Comparison of ENCODE assay signal across 9 cellular contexts in the genomic region with DNA sequence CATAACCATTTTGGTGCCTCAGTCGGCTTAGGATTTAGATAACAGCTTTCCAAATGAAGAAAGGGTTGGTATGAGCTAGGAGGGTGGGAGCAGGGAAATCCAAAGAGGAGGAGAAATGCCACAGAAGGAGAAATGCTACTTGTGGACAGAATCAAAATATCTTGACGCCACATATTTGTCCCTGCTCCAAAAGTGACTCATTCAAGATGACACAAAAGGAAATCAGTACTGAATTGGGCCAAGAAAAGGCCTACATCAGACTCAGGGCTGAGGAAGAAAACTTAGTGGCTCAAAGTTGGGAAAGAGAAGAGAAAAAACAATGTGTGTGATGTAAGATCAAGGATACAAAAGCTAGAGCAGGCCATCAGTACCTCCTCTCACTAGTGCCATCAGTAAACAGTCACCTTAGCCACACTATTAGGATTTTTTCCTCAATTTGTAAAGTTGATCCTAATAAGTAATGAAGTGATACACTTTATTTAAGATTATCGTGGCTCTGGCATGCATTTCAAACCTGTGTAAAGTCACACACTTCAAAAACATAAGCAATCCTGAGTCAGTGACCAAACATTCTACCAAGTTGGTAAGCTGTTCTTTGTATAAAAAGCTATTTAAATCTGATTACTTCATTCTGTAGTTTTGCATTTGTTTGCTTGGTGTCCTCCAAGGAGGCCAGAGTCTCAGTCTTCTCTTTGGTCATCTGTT. TPM values are rescaled to one million over a fixed set of nuclear protein-coding genes. Genes with fewer than 3 reads are reported as not detected.
DNase-seq lines count a peak whose midpoint lies in the region; ATAC-seq and TF ChIP-seq lines count a peak whose summit lies in the region.
"Had no signal": no experiment of that assay in that cellular context is flagged by ENCODE, and none has a peak within 500 bp of the region (broad histone marks: within the 10 kb centered on the region; RNA-seq: fewer than 3 reads in every experiment).

No MANE protein-coding gene starts in this region.

- no peak for ATAC-seq in GM19455 (IDR thresholded peaks at IDR 0.05; ENCODE audit: unreplicated experiment)

- H3K9me3 ChIP-seq in breast epithelium: no peaks in the 10 kb centered on the region
- H3K9me3 ChIP-seq in subcutaneous abdominal adipose tissue (ENCODE audit: control insufficient read depth in 5 of 5, low read length in 5 of 5): no peaks in the 10 kb centered on the region
- no peaks in the 10 kb centered on the region for H3K9me3 ChIP-seq in effector memory CD4-positive, alpha-beta T cell (ENCODE audit: control insufficient read depth, low read length)

- no peak for TF ChIP-seq CTCF in breast epithelium (IDR thresholded peaks at IDR 0.05)

- H3K27ac ChIP-seq in breast epithelium: peak overlapping the region; percentile 26 to 68
- H3K27ac ChIP-seq in subcutaneous abdominal adipose tissue (ENCODE audit: low read depth, low read length): peak overlapping the region; percentile 21
- H3K27ac ChIP-seq in effector memory CD4-positive, alpha-beta T cell (ENCODE audit: insufficient read depth, low read length, poor library complexity, severe bottlenecking): no peak overlapping the region

- no peak overlapping the region for H3K4me3 ChIP-seq in breast epithelium
- no peak overlapping the region for H3K4me3 ChIP-seq in subcutaneous abdominal adipose tissue (ENCODE audit: low read depth in 1 of 5, low read length in 5 of 5)
- H3K4me3 ChIP-seq in effector memory CD4-positive, alpha-beta T cell (ENCODE audit: insufficient read depth, low read depth, low read length, poor library complexity, severe bottlenecking): no peak overlapping the region

- intact Hi-C loops in breast epithelium (cut with DNase I; ENCODE audit: low total_unique reads): no loop called here

- H3K4me1 ChIP-seq in breast epithelium (no peaks in the 10 kb centered on the region), subcutaneous abdominal adipose tissue (ENCODE audit: control insufficient read depth in 5 of 5, insufficient read depth in 5 of 5, low read length in 5 of 5) (peaks cover 0 to 14% (median 10%) of the 10 kb centered on the region in 5 donors)
- H3K4me1 ChIP-seq in effector memory CD4-positive, alpha-beta T cell (ENCODE audit: control insufficient read depth, insufficient read depth, low read length, poor library complexity, severe bottlenecking): no peaks in the 10 kb centered on the region

- DNase-seq in GOT3 (lab: John Stamatoyannopoulos, UW) (peak; percentile 6), breast epithelium (ENCODE audit: low spot score in 2 of 2) (no peak), islet precursor cell (peak; percentile 20), iPS-NIHi11 (ENCODE audit: low spot score) (no peak), NCI-H1436 (lab: John Stamatoyannopoulos, UW) (no peak)
- DNase-seq in effector memory CD4-positive, alpha-beta T cell: no peak
- DNase-seq: NCI-H2171 had no signal

- H3K27me3 ChIP-seq in breast epithelium (no peaks in the 10 kb centered on the region), subcutaneous abdominal adipose tissue (ENCODE audit: control insufficient read depth in 5 of 5, insufficient read depth in 4 of 5, low read length in 5 of 5) (no peaks in the 10 kb centered on the region)
- H3K27me3 ChIP-seq in effector memory CD4-positive, alpha-beta T cell (replicated peaks; ENCODE audit: control insufficient read depth, insufficient read depth, low read length, poor library complexity, severe bottlenecking): no peaks in the 10 kb centered on the region

- H3K36me3 ChIP-seq in breast epithelium (peaks cover 8% of the 10 kb centered on the region), subcutaneous abdominal adipose tissue (ENCODE audit: control insufficient read depth in 5 of 5, insufficient read depth in 5 of 5, low read length in 5 of 5) (peaks cover 28 to 71% (median 52%) of the 10 kb centered on the region in 5 donors)
- H3K36me3 ChIP-seq in effector memory CD4-positive, alpha-beta T cell (ENCODE audit: control insufficient read depth, insufficient read depth, low read length): peaks cover 53% of the 10 kb centered on the region

- no peak for TF ChIP-seq POLR2A in breast epithelium (IDR thresholded peaks at IDR 0.05)

- peak overlapping the region in 3 of 5 donors; percentile 0 to 48 (median 5) for H3K9ac ChIP-seq in subcutaneous abdominal adipose tissue (ENCODE audit: low read length in 5 of 5)

RNA-seq across cellular contexts. Expression of a gene that starts 52.5 kb away (rescaled TPM):
- 10 to 100 TPM; 13.4 to 17.4 (median 14.4) TPM for total RNA-seq in breast epithelium

Comparison
In these comparisons a context has a peak if more than half of its experiments do, and no peak if none do; other contexts are left out.
1. DNase-seq: peak in GOT3 (single experiment) and islet precursor cell (single experiment); none in breast epithelium (0 of 2), iPS-NIHi11 (single experiment), NCI-H1436 (single experiment) and effector memory CD4-positive, alpha-beta T cell (0 of 3).